In the genomic region with DNA sequence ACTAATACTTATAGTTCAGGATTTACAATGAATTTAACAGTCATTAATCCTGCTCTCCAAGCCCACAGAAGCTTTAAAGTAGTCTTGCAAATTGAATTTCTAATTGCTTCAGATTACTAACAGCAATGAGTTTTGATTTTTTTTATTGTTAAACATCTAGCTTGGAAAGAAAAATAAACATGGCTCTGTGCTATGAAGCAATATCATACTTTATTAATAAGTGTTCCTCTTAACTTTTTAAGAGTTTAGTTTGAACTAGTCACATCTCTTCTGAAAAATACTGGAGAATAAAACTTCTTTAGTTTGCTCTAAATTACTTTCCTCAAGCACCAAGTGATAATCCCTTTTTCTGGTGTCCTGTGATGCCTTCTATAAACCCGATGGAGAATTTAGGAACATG, we compare ENCODE assay signal across 32 cellular contexts.
"Had no signal": no experiment of that assay in that cellular context is flagged by ENCODE, and none has a peak within 500 bp of the region (broad histone marks: within the 10 kb centered on the region; RNA-seq: fewer than 3 reads in every experiment).

No MANE protein-coding gene starts in this region.

- H3K36me3 ChIP-seq: brain microvascular endothelial cell, WERI-Rb-1 had no signal

- H3K4me3 ChIP-seq: SK-N-MC had no signal

- DNase-seq: activated CD4-positive, alpha-beta memory T cell treated with anti-CD3 and anti-CD28 coated beads, Interleukin-2, amount 10 ng/mL, durations not matched to agents 7 days and 5 days; activated CD4-positive, alpha-beta T cell treated with anti-CD3 and anti-CD28 coated beads for 1 hour; activated CD4-positive, alpha-beta T cell treated with anti-CD3 and anti-CD28 coated beads for 48 hours; activated CD4-positive, CD25-positive, alpha-beta regulatory T cell; activated CD8-positive, alpha-beta memory T cell treated with anti-CD3 and anti-CD28 coated beads for 24 hours; activated CD8-positive, alpha-beta memory T cell treated with anti-CD3 and anti-CD28 coated beads, Interleukin-2, amount 10 ng/mL, durations not matched to agents 7 days and 5 days; activated CD8-positive, alpha-beta memory T cell treated with anti-CD3 and anti-CD28 coated beads, Interleukin-2, amount 50 U/mL, for 48 hours; activated effector memory CD4-positive, alpha-beta T cell treated with Interleukin-2 at 50 U/mL for 16 hours; activated naive CD4-positive, alpha-beta T cell treated with anti-CD3 and anti-CD28 coated beads, Interleukin-2, amount 10 ng/mL, durations not matched to agents 7 days and 5 days; activated naive CD8-positive, alpha-beta T cell treated with anti-CD3 and anti-CD28 coated beads, Interleukin-2, amount 50 U/mL, for 24 hours; activated T-cell treated with anti-CD3 and anti-CD28 coated beads, Interleukin-2, amount 50 U/mL, for 48 hours; amniotic stem cell; aorta; brain microvascular endothelial cell; central memory CD4-positive, alpha-beta T cell; Karpas-422; KBM-7; NCI-H1105; NCI-H1417 treated with DMSO at 0.1 percent for 48 hours; NCI-H187 treated with DMSO at 0.1 percent for 48 hours; NCI-H2081; NCI-H2171 treated with DMSO at 0.1 percent for 48 hours; NCI-H2227 treated with DMSO at 0.1 percent for 48 hours; NCI-H446; NCI-H510A treated with DMSO at 0.1 percent for 48 hours; NCI-H526 treated with DMSO at 0.1 percent for 48 hours; NK-92 treated with Interleukin-12 subunit alpha and Interleukin-12 subunit beta, amount 100 ng/mL, for 24 hours; OCI-M1; Right ventricle myocardium superior; T1000; WERI-Rb-1 had no signal

- H3K27ac ChIP-seq: brain microvascular endothelial cell, WERI-Rb-1 had no signal

- H3K27me3 ChIP-seq: brain microvascular endothelial cell had no signal

- ATAC-seq: activated CD8-positive, alpha-beta memory T cell treated with anti-CD3 and anti-CD28 coated beads, Interleukin-2, amount 10 ng/mL, durations not matched to agents 7 days and 5 days; activated naive CD8-positive, alpha-beta T cell treated with anti-CD3 and anti-CD28 coated beads, Interleukin-2, amount 50 U/mL, for 24 hours had no signal
